In the genomic region with DNA sequence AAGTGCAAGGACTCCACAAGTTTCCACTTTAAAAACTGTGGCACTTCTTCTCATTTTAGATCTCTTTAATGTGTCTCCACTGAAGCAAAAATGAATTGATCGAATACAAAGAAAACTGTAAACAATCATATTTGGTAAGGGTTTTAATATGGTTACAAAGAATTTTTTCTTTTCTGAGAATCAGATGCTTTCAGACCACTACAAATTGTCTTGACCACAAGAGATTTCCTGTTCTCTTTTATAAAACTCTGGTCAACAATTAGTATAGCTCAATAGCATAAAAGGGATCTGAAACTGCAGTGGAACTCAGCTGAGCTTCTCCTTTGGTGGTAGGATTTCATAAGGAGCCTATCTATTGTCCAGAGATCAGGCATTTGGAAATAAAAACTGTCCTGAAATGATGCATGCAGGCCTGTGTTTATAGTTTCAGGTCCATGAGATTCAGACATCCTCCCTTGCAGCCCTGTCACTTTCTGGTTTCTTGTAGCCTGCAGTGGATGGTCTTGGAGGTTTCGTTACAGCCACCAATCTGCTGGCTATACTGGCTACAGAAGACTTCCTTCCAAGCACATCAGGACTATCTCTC, we compare ENCODE assay signal across 8 cellular contexts.
DNase-seq lines count a peak whose midpoint lies in the region; ATAC-seq and TF ChIP-seq lines count a peak whose summit lies in the region.

No MANE protein-coding gene starts in this region.

- H3K4me1 ChIP-seq in Peyer's patch, result peaks cover 3 to 33% (median 15%) of the 10 kb centered on the region in 4 donors
- peaks cover 8% of the 10 kb centered on the region for H3K4me1 ChIP-seq in mucosa of descending colon (ENCODE audit: low read depth)

- H3K9me3 ChIP-seq in Peyer's patch (no peaks in the 10 kb centered on the region), mucosa of descending colon (no peaks in the 10 kb centered on the region)

- no peak for TF ChIP-seq POLR2A in Peyer's patch (IDR thresholded peaks at IDR 0.05)

- intact Hi-C loops in mucosa of descending colon (cut with DNase I, micrococcal nuclease), result no loop called here

- H3K27ac ChIP-seq in Peyer's patch, result peak overlapping the region; percentile 40 to 76 (median 64)

- H3K4me3 ChIP-seq in Peyer's patch (no peak overlapping the region), mucosa of descending colon (no peak overlapping the region), foreskin fibroblast (ENCODE audit: low read depth in 1 of 2, low read length in 2 of 2) (no peak overlapping the region)

- ATAC-seq in GM18909 (IDR thresholded peaks at IDR 0.05; ENCODE audit: poor library complexity, unreplicated experiment) (peak; percentile 81), HG02884 (IDR thresholded peaks at IDR 0.05; ENCODE audit: unreplicated experiment) (peak; percentile 56), mucosa of descending colon (peak; percentile 48), SK-N-SH treated with all-trans-retinoic acid at 6 μM for 48 hours (no peak)

- DNase-seq in Peyer's patch (peak in 1 of 3 donors; percentile 31), mucosa of descending colon (no peak), middle frontal gyrus (ENCODE audit: extremely low spot score, low spot score) (no peak), inferior parietal cortex (ENCODE audit: extremely low spot score) (no peak), foreskin fibroblast (no peak)

- H3K36me3 ChIP-seq in Peyer's patch, result no peaks in the 10 kb centered on the region
- H3K36me3 ChIP-seq in mucosa of descending colon (ENCODE audit: low read depth), result no peaks in the 10 kb centered on the region

- TF ChIP-seq CTCF in Peyer's patch (IDR thresholded peaks at IDR 0.05), result no peak
- TF ChIP-seq CTCF in mucosa of descending colon (IDR thresholded peaks at IDR 0.05), result no peak
- no peak for TF ChIP-seq CTCF in foreskin fibroblast (IDR thresholded peaks at IDR 0.05; ENCODE audit: low read depth, low read length)

- H3K27me3 ChIP-seq in Peyer's patch, result no peaks in the 10 kb centered on the region

TF ChIP-seq in SK-N-SH treated with all-trans-retinoic acid at 6 μM for 48 hours, 23 proteins besides CTCF, POLR2A, EP300 and RAD21:
- TF ChIP-seq SNAI2 (CRISPR knock-in tag; IDR thresholded peaks at IDR 0.05) (no peak), BACH2 (CRISPR knock-in tag; IDR thresholded peaks at IDR 0.05; ENCODE audit: borderline replicate concordance) (no peak), PPARA (CRISPR knock-in tag; IDR thresholded peaks at IDR 0.05; ENCODE audit: borderline replicate concordance) (no peak), ISL1 (CRISPR knock-in tag; IDR thresholded peaks at IDR 0.05) (no peak), TOX (CRISPR knock-in tag; IDR thresholded peaks at IDR 0.05; ENCODE audit: borderline replicate concordance) (no peak), ZNF565 (CRISPR knock-in tag; conservative IDR thresholded peaks at IDR 0.05; ENCODE audit: low read depth) (no peak), ZC3H10 (CRISPR knock-in tag; IDR thresholded peaks at IDR 0.05) (no peak), ZNF8 (CRISPR knock-in tag; IDR thresholded peaks at IDR 0.05) (no peak), ARNTL (CRISPR knock-in tag; IDR thresholded peaks at IDR 0.05; ENCODE audit: borderline replicate concordance, low read depth) (no peak), OSR1 (CRISPR knock-in tag; IDR thresholded peaks at IDR 0.05) (no peak), ZFP30 (CRISPR knock-in tag; IDR thresholded peaks at IDR 0.05) (no peak), RARB (CRISPR knock-in tag; IDR thresholded peaks at IDR 0.05) (no peak)
- TF ChIP-seq, protein P1, sequence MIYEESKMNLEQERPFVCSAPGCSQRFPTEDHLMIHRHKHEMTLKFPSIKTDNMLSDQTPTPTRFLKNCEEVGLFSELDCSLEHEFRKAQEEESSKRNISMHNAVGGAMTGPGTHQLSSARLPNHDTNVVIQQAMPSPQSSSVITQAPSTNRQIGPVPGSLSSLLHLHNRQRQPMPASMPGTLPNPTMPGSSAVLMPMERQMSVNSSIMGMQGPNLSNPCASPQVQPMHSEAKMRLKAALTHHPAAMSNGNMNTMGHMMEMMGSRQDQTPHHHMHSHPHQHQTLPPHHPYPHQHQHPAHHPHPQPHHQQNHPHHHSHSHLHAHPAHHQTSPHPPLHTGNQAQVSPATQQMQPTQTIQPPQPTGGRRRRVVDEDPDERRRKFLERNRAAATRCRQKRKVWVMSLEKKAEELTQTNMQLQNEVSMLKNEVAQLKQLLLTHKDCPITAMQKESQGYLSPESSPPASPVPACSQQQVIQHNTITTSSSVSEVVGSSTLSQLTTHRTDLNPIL (CRISPR knock-in tag; IDR thresholded peaks at IDR 0.05; ENCODE audit: low read depth), result no peak
- TF ChIP-seq, protein P2, sequence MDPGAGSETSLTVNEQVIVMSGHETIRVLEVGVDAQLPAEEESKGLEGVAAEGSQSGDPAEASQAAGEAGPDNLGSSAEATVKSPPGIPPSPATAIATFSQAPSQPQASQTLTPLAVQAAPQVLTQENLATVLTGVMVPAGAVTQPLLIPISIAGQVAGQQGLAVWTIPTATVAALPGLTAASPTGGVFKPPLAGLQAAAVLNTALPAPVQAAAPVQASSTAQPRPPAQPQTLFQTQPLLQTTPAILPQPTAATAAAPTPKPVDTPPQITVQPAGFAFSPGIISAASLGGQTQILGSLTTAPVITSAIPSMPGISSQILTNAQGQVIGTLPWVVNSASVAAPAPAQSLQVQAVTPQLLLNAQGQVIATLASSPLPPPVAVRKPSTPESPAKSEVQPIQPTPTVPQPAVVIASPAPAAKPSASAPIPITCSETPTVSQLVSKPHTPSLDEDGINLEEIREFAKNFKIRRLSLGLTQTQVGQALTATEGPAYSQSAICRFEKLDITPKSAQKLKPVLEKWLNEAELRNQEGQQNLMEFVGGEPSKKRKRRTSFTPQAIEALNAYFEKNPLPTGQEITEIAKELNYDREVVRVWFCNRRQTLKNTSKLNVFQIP (CRISPR knock-in tag; IDR thresholded peaks at IDR 0.05; ENCODE audit: borderline replicate concordance, low read depth), result no peak
- TF ChIP-seq, protein P3, sequence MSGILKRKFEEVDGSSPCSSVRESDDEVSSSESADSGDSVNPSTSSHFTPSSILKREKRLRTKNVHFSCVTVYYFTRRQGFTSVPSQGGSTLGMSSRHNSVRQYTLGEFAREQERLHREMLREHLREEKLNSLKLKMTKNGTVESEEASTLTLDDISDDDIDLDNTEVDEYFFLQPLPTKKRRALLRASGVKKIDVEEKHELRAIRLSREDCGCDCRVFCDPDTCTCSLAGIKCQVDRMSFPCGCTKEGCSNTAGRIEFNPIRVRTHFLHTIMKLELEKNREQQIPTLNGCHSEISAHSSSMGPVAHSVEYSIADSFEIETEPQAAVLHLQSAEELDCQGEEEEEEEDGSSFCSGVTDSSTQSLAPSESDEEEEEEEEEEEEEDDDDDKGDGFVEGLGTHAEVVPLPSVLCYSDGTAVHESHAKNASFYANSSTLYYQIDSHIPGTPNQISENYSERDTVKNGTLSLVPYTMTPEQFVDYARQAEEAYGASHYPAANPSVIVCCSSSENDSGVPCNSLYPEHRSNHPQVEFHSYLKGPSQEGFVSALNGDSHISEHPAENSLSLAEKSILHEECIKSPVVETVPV (CRISPR knock-in tag; IDR thresholded peaks at IDR 0.05), result no peak
- TF ChIP-seq, protein P4, sequence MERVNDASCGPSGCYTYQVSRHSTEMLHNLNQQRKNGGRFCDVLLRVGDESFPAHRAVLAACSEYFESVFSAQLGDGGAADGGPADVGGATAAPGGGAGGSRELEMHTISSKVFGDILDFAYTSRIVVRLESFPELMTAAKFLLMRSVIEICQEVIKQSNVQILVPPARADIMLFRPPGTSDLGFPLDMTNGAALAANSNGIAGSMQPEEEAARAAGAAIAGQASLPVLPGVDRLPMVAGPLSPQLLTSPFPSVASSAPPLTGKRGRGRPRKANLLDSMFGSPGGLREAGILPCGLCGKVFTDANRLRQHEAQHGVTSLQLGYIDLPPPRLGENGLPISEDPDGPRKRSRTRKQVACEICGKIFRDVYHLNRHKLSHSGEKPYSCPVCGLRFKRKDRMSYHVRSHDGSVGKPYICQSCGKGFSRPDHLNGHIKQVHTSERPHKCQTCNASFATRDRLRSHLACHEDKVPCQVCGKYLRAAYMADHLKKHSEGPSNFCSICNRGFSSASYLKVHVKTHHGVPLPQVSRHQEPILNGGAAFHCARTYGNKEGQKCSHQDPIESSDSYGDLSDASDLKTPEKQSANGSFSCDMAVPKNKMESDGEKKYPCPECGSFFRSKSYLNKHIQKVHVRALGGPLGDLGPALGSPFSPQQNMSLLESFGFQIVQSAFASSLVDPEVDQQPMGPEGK (CRISPR knock-in tag; IDR thresholded peaks at IDR 0.05; ENCODE audit: borderline replicate concordance), result no peak
